1 cellular context compared by ENCODE assay signal in the genomic region with DNA sequence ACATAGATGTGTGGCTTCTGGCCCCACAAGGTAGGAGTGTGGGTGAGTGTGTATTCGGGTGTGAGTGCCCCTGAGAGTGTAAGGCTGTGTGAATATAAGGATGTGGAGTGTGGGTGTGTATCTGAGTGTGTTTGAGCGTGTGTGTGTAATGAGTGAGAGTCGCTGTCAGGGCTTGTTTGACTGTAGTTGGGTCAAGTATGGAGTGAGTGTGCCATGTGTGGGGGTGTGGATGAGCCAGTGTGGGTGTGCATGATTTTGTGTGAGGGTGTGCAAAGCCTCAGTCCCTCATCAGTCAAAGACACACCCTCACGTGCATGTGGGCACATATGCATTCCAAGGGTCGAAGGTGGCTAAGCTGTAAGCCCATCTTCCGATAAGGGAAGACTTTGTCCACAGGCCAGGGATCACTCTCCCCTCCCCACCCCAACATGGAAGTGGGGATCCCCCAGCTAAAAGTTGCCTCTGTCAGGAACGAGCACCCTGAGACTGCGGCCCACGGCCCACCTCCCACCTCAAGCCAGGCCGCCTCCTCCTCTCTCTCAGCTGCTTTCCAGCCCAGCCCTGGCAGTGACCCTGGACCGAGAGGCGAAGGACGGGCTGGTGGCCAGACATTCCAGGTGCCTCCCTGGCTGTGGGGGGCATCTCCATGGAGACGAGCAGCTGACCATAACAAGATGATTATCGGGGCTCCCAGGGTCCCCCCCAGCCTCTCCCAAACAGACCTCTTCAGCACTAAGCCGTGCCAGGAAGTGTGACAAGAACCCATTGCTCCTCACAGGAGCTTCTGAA.
A peak's percentile ranks its signal among the peaks of the same experiment; 100 is the strongest.
TF ChIP-seq lines count a peak whose summit lies in the region.

No MANE protein-coding gene starts in this region.

TF ChIP-seq in HEK293, 187 proteins besides CTCF, POLR2A, EP300 and RAD21:
- TF ChIP-seq ZNF544 (tag by site-specific recombination; IDR thresholded peaks at IDR 0.05) (no peak), EGR2 (tag by site-specific recombination; IDR thresholded peaks at IDR 0.05; ENCODE audit: low read depth) (peak; percentile 94), ZFHX2 (tag by site-specific recombination; conservative IDR thresholded peaks at IDR 0.05) (peak; percentile 91)
